ENCODE assay signal across 19 cellular contexts in the genomic region with DNA sequence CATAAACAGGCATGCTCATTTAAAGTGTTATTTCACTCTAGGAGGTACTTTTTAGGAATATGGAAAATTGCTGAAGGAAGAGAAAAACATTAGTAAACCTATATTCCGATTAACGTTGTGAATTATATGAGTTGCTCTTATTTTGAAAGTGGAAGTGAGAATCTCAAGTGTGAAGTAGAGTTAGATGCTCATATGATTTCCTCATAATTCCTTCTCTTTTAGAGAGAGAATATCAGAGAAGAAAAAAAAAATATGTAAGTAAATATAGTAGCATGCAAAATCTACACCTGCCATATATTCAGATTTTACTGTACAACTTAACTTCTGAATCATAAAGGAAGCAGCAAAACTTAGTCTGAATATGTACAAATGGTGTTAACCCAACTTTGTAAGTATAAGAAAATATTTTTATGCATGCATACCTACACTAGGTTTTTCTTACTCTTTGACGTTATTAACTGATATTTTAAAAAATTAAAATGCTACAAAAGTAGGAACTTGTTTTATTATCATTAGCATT.
A peak's percentile ranks its signal among the peaks of the same experiment; 100 is the strongest.
DNase-seq lines count a peak whose midpoint lies in the region; ATAC-seq and TF ChIP-seq lines count a peak whose summit lies in the region.
"Had no signal": no experiment of that assay in that cellular context is flagged by ENCODE, and none has a peak within 500 bp of the region (broad histone marks: within the 10 kb centered on the region; RNA-seq: fewer than 3 reads in every experiment).

No MANE protein-coding gene starts in this region.

- peak overlapping the region; percentile 13 for H3K27ac Mint-ChIP-seq in activated T-cell treated with anti-CD3 and anti-CD28 coated beads, Interleukin-2, amount 50 U/mL, for 24 hours
- H3K27ac Mint-ChIP-seq in activated CD8-positive, alpha-beta T cell treated with anti-CD3 and anti-CD28 coated beads for 36 hours, result peak overlapping the region; percentile 13
- H3K27ac Mint-ChIP-seq: activated naive CD4-positive, alpha-beta T cell treated with anti-CD3 and anti-CD28 coated beads for 36 hours had no signal

- H2AFZ ChIP-seq in KMS-11 (ENCODE audit: low read depth), result peak overlapping the region; percentile 15; the same call in 1 of the 2 replicates

- H3K27ac ChIP-seq in KMS-11 (peak overlapping the region; percentile 39; the same call in 1 of the 2 replicates), spleen (peak overlapping the region in 5 of 8 donors; percentile 6 to 65 (median 57)), stomach (peak overlapping the region in 2 of 5 donors; percentile 16 to 32), psoas muscle (no peak overlapping the region)
- H3K27ac ChIP-seq: ascending aorta, left ventricle myocardium inferior, WERI-Rb-1 had no signal

- 37 to 61% (median 56%) methylated on average over 3 of the region's 3 CpGs for WGBS in spleen, 5 donors
- WGBS in stomach, 5 donors, result 62 to 71% (median 66%) methylated on average over 3 of the region's 3 CpGs
- WGBS in psoas muscle, 3 donors, result 64 to 71% (median 65%) methylated on average over 3 of the region's 3 CpGs

- no peak for DNase-seq in activated T-cell treated with anti-CD3 and anti-CD28 coated beads, Interleukin-2, amount 50 U/mL, for 24 hours
- DNase-seq in activated T-cell treated with anti-CD3 and anti-CD28 coated beads, Interleukin-2, amount 50 U/mL, for 48 hours, result no peak
- DNase-seq in activated CD8-positive, alpha-beta T cell treated with anti-CD3 and anti-CD28 coated beads for 36 hours, result no peak
- no peak for DNase-seq in spleen
- no peak for DNase-seq in stomach
- no peak for DNase-seq in psoas muscle
- DNase-seq: ACHN; activated naive CD4-positive, alpha-beta T cell treated with anti-CD3 and anti-CD28 coated beads for 36 hours; effector CD8-positive, alpha-beta T cell; left ventricle myocardium inferior; mucosa of descending colon; NCI-H1417; occipital lobe; right cardiac atrium; stimulated activated naive CD8-positive, alpha-beta T cell treated with anti-CD3 and anti-CD28 coated beads, Interleukin-15, Interleukin-2, amounts not matched to agents 100 U/mL and 50 U/mL, for 24 hours; WERI-Rb-1 had no signal

- TF ChIP-seq CTCF in KMS-11 (conservative IDR thresholded peaks at IDR 0.05; ENCODE audit: low read depth, low read length), result no peak
- no peak for TF ChIP-seq CTCF in activated CD8-positive, alpha-beta T cell treated with anti-CD3 and anti-CD28 coated beads for 36 hours (IDR thresholded peaks at IDR 0.05)
- TF ChIP-seq CTCF in spleen (IDR thresholded peaks at IDR 0.05 in 8 of 11, conservative IDR thresholded peaks at IDR 0.05 in 3 of 11), result no peak
- TF ChIP-seq CTCF in stomach (IDR thresholded peaks at IDR 0.05), result no peak
- TF ChIP-seq CTCF in psoas muscle (IDR thresholded peaks at IDR 0.05), result no peak

- H3K9ac ChIP-seq in KMS-11, result no peak overlapping the region

- no peak for ATAC-seq in activated CD8-positive, alpha-beta T cell treated with anti-CD3 and anti-CD28 coated beads for 36 hours
- no peak for ATAC-seq in HG02973 (IDR thresholded peaks at IDR 0.05; ENCODE audit: unreplicated experiment)
- no peak for ATAC-seq in psoas muscle
- ATAC-seq: mucosa of descending colon; right cardiac atrium; stimulated activated naive CD8-positive, alpha-beta T cell treated with anti-CD3 and anti-CD28 coated beads, Interleukin-15, Interleukin-2, amounts not matched to agents 100 U/mL and 50 U/mL, for 24 hours had no signal

- CTCF ChIA-PET in activated CD8-positive, alpha-beta T cell treated with anti-CD3 and anti-CD28 coated beads for 36 hours (lab: Charles Lee), result no interaction called here

- H3K4me1 Mint-ChIP-seq in activated T-cell treated with anti-CD3 and anti-CD28 coated beads, Interleukin-2, amount 50 U/mL, for 24 hours (ENCODE audit: low read depth), result peaks cover 19% of the 10 kb centered on the region
- peaks cover 10% of the 10 kb centered on the region for H3K4me1 Mint-ChIP-seq in activated CD8-positive, alpha-beta T cell treated with anti-CD3 and anti-CD28 coated beads for 36 hours (ENCODE audit: low read depth)

- POLR2A ChIA-PET in activated CD8-positive, alpha-beta T cell treated with anti-CD3 and anti-CD28 coated beads for 36 hours (lab: Charles Lee), result no interaction called here

- H3K27me3 Mint-ChIP-seq in activated T-cell treated with anti-CD3 and anti-CD28 coated beads, Interleukin-2, amount 50 U/mL, for 24 hours, result no peaks in the 10 kb centered on the region
- H3K27me3 Mint-ChIP-seq in activated CD8-positive, alpha-beta T cell treated with anti-CD3 and anti-CD28 coated beads for 36 hours, result no peaks in the 10 kb centered on the region

- no peaks in the 10 kb centered on the region for H3K36me3 Mint-ChIP-seq in activated T-cell treated with anti-CD3 and anti-CD28 coated beads, Interleukin-2, amount 50 U/mL, for 24 hours (ENCODE audit: low read depth)
- H3K36me3 Mint-ChIP-seq in activated CD8-positive, alpha-beta T cell treated with anti-CD3 and anti-CD28 coated beads for 36 hours (ENCODE audit: low read depth), result no peaks in the 10 kb centered on the region

- H3K4me1 ChIP-seq in KMS-11 (ENCODE audit: low read depth, poor library complexity, severe bottlenecking) (peaks cover 43% of the 10 kb centered on the region), spleen (peaks cover 5 to 64% (median 35%) of the 10 kb centered on the region in 6 donors), stomach (peaks cover 0 to 10% (median 3%) of the 10 kb centered on the region in 4 donors), psoas muscle (no peaks in the 10 kb centered on the region)
- H3K4me1 ChIP-seq: ascending aorta had no signal

- H3K9me3 ChIP-seq in spleen (no peaks in the 10 kb centered on the region), stomach (no peaks in the 10 kb centered on the region), psoas muscle (no peaks in the 10 kb centered on the region)
- H3K9me3 ChIP-seq: ascending aorta, left ventricle myocardium inferior, mucosa of descending colon had no signal

- peak overlapping the region; percentile 69 for H3K4me2 ChIP-seq in KMS-11

- H3K79me2 ChIP-seq in KMS-11 (ENCODE audit: insufficient read depth, low read depth), result no peaks in the 10 kb centered on the region

- no peaks in the 10 kb centered on the region for H3K9me3 Mint-ChIP-seq in activated T-cell treated with anti-CD3 and anti-CD28 coated beads, Interleukin-2, amount 50 U/mL, for 24 hours
- no peaks in the 10 kb centered on the region for H3K9me3 Mint-ChIP-seq in activated CD8-positive, alpha-beta T cell treated with anti-CD3 and anti-CD28 coated beads for 36 hours
- H3K9me3 Mint-ChIP-seq: activated naive CD4-positive, alpha-beta T cell treated with anti-CD3 and anti-CD28 coated beads for 36 hours had no signal

- no peaks in the 10 kb centered on the region for H4K20me1 ChIP-seq in KMS-11 (ENCODE audit: insufficient read depth)

- TF ChIP-seq POLR2A in spleen (IDR thresholded peaks at IDR 0.05) (no peak), stomach (IDR thresholded peaks at IDR 0.05) (no peak)

- no peak for TF ChIP-seq EP300 in stomach (IDR thresholded peaks at IDR 0.05)

- H3K27me3 ChIP-seq in KMS-11 (ENCODE audit: insufficient read depth, low read depth), result no peaks in the 10 kb centered on the region
- H3K27me3 ChIP-seq in spleen (replicated peaks in 1 of 7), result no peaks in the 10 kb centered on the region
- H3K27me3 ChIP-seq in stomach, result no peaks in the 10 kb centered on the region
- no peaks in the 10 kb centered on the region for H3K27me3 ChIP-seq in psoas muscle (ENCODE audit: insufficient read depth in 3 of 3, low read length in 2 of 3)
- H3K27me3 ChIP-seq: ascending aorta had no signal

- H3K4me3 ChIP-seq in KMS-11 (IDR thresholded peaks at IDR 0.05; ENCODE audit: insufficient read depth, low read depth, low read length), result peak overlapping the region; percentile 55
- no peak overlapping the region for H3K4me3 ChIP-seq in spleen
- no peak overlapping the region for H3K4me3 ChIP-seq in stomach
- no peak overlapping the region for H3K4me3 ChIP-seq in psoas muscle
- H3K4me3 ChIP-seq: ascending aorta, left ventricle myocardium inferior, mucosa of descending colon had no signal

- intact Hi-C loops in activated CD8-positive, alpha-beta T cell treated with anti-CD3 and anti-CD28 coated beads for 36 hours (cut with micrococcal nuclease), result no loop called here
- intact Hi-C loops in spleen (cut with DNase I; ENCODE audit: low total_unique reads), result no loop called here
- intact Hi-C loops in stomach (cut with DNase I; ENCODE audit: low total_unique reads), result no loop called here
- intact Hi-C loops in psoas muscle (cut with DNase I), result no loop called here

- peak overlapping the region; percentile 5 for H3K4me3 Mint-ChIP-seq in activated T-cell treated with anti-CD3 and anti-CD28 coated beads, Interleukin-2, amount 50 U/mL, for 24 hours
- no peak overlapping the region for H3K4me3 Mint-ChIP-seq in activated CD8-positive, alpha-beta T cell treated with anti-CD3 and anti-CD28 coated beads for 36 hours
- H3K4me3 Mint-ChIP-seq: activated naive CD4-positive, alpha-beta T cell treated with anti-CD3 and anti-CD28 coated beads for 36 hours had no signal

- no peaks in the 10 kb centered on the region for H3K36me3 ChIP-seq in KMS-11 (ENCODE audit: insufficient read depth)
- H3K36me3 ChIP-seq in spleen, result no peaks in the 10 kb centered on the region
- no peaks in the 10 kb centered on the region for H3K36me3 ChIP-seq in stomach
- no peaks in the 10 kb centered on the region for H3K36me3 ChIP-seq in psoas muscle (ENCODE audit: insufficient read depth in 1 of 2, low read depth in 1 of 2)
- H3K36me3 ChIP-seq: ascending aorta, left ventricle myocardium inferior, WERI-Rb-1 had no signal
